1 cellular context compared by ENCODE assay signal in the genomic region with DNA sequence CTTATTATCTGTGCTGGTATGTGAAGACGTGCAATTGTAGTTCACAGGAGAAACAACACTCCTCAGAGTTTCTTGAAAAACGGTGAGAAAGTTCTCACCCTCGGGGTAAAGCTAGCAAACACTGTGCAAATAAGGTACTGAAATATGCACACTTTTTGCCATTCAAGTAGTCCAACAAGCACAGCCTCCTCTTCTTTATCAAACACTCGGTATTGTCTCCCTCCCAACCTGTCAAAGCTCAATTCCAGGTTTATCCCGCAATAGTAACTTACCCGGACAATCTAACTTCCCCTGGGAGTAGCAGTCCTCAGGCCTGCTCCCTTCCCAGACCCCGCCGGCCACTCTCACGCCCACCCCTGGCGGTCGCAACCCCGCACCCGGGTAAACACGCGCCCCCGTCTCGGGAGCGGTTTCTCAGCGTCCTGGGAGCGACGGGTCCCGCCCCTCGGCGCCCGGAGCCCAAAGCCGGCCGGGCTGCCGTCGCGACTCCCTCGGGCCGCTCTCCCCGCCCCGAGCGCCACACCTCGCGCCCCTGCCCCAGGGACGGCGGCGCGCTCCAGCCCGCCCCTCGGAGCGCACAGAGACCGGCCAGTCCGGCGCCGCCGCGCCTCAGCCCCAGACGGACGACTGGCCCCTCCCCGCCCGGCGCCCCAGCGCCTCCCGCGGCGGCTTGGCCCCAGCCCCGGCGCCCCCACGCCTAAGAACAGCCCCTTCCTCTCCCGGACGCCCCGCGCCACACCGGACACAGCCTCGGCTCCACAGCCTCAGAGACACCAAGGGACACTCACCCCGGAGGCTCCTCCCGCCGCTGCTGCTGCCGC.
TF ChIP-seq lines count a peak whose summit lies in the region.

No MANE protein-coding gene starts in this region.

TF ChIP-seq in K562, 482 proteins besides CTCF, POLR2A, EP300 and RAD21 (continued from another document):
- TF ChIP-seq TGIF2 (CRISPR knock-in tag; IDR thresholded peaks at IDR 0.05) (no peak), ZFX (CRISPR knock-in tag; IDR thresholded peaks at IDR 0.05) (peak; percentile 30; the same call in 1 of the 2 replicates), SMARCA5 (IDR thresholded peaks at IDR 0.05) (no peak), ETS2 (tag; IDR thresholded peaks at IDR 0.05; ENCODE audit: borderline replicate concordance, poor library complexity, severe bottlenecking) (no peak), CBX5 (IDR thresholded peaks at IDR 0.05; ENCODE audit: borderline replicate concordance, low read depth) (no peak), MAFF (IDR thresholded peaks at IDR 0.05; ENCODE audit: low read length) (no peak), ZFP1 (CRISPR knock-in tag; IDR thresholded peaks at IDR 0.05) (no peak), KDM1A (IDR thresholded peaks at IDR 0.05) (no peak), HDAC1 (IDR thresholded peaks at IDR 0.05) (peak in 1 of 2 experiments; percentile 19; a peak in 1 of 4 replicates), FOXJ2 (tag; IDR thresholded peaks at IDR 0.05) (no peak), GATAD2B (IDR thresholded peaks at IDR 0.05; ENCODE audit: borderline replicate concordance) (peak; percentile 46; the same call in 1 of the 2 replicates), ELF2 (CRISPR knock-in tag; IDR thresholded peaks at IDR 0.05) (no peak), ZNF778 (CRISPR knock-in tag; IDR thresholded peaks at IDR 0.05) (no peak), FOXK2 (conservative IDR thresholded peaks at IDR 0.05 in 1 of 2, IDR thresholded peaks at IDR 0.05 in 1 of 2; ENCODE audit: low read depth in 2 of 2) (peak in 1 of 2 experiments; percentile 31; a peak in 1 of 4 replicates), ZNF75A (CRISPR knock-in tag; IDR thresholded peaks at IDR 0.05) (no peak), PTTG1 (tag; IDR thresholded peaks at IDR 0.05; ENCODE audit: low read depth) (no peak), ZNF41 (CRISPR knock-in tag; conservative IDR thresholded peaks at IDR 0.05) (no peak)
- TF ChIP-seq, protein P1, sequence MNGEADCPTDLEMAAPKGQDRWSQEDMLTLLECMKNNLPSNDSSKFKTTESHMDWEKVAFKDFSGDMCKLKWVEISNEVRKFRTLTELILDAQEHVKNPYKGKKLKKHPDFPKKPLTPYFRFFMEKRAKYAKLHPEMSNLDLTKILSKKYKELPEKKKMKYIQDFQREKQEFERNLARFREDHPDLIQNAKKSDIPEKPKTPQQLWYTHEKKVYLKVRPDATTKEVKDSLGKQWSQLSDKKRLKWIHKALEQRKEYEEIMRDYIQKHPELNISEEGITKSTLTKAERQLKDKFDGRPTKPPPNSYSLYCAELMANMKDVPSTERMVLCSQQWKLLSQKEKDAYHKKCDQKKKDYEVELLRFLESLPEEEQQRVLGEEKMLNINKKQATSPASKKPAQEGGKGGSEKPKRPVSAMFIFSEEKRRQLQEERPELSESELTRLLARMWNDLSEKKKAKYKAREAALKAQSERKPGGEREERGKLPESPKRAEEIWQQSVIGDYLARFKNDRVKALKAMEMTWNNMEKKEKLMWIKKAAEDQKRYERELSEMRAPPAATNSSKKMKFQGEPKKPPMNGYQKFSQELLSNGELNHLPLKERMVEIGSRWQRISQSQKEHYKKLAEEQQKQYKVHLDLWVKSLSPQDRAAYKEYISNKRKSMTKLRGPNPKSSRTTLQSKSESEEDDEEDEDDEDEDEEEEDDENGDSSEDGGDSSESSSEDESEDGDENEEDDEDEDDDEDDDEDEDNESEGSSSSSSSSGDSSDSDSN (IDR thresholded peaks at IDR 0.05; ENCODE audit: borderline replicate concordance in 1 of 2, low read depth in 2 of 2, low read length in 2 of 2), result peak in 1 of 2 experiments; percentile 65; a peak in 1 of 4 replicates
- TF ChIP-seq, protein P2, sequence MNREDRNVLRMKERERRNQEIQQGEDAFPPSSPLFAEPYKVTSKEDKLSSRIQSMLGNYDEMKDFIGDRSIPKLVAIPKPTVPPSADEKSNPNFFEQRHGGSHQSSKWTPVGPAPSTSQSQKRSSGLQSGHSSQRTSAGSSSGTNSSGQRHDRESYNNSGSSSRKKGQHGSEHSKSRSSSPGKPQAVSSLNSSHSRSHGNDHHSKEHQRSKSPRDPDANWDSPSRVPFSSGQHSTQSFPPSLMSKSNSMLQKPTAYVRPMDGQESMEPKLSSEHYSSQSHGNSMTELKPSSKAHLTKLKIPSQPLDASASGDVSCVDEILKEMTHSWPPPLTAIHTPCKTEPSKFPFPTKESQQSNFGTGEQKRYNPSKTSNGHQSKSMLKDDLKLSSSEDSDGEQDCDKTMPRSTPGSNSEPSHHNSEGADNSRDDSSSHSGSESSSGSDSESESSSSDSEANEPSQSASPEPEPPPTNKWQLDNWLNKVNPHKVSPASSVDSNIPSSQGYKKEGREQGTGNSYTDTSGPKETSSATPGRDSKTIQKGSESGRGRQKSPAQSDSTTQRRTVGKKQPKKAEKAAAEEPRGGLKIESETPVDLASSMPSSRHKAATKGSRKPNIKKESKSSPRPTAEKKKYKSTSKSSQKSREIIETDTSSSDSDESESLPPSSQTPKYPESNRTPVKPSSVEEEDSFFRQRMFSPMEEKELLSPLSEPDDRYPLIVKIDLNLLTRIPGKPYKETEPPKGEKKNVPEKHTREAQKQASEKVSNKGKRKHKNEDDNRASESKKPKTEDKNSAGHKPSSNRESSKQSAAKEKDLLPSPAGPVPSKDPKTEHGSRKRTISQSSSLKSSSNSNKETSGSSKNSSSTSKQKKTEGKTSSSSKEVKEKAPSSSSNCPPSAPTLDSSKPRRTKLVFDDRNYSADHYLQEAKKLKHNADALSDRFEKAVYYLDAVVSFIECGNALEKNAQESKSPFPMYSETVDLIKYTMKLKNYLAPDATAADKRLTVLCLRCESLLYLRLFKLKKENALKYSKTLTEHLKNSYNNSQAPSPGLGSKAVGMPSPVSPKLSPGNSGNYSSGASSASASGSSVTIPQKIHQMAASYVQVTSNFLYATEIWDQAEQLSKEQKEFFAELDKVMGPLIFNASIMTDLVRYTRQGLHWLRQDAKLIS (CRISPR knock-in tag; IDR thresholded peaks at IDR 0.05), result no peak
- TF ChIP-seq, protein P3, sequence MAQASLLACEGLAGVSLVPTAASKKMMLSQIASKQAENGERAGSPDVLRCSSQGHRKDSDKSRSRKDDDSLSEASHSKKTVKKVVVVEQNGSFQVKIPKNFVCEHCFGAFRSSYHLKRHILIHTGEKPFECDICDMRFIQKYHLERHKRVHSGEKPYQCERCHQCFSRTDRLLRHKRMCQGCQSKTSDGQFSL (CRISPR knock-in tag; IDR thresholded peaks at IDR 0.05), result no peak
- TF ChIP-seq, protein P3 (tag; IDR thresholded peaks at IDR 0.05), result 0 out of 4 replicates have a peak, but pooled peaks of 1 of the 2 experiments have one; percentile 26
- TF ChIP-seq, protein P4, sequence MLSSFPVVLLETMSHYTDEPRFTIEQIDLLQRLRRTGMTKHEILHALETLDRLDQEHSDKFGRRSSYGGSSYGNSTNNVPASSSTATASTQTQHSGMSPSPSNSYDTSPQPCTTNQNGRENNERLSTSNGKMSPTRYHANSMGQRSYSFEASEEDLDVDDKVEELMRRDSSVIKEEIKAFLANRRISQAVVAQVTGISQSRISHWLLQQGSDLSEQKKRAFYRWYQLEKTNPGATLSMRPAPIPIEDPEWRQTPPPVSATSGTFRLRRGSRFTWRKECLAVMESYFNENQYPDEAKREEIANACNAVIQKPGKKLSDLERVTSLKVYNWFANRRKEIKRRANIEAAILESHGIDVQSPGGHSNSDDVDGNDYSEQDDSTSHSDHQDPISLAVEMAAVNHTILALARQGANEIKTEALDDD (IDR thresholded peaks at IDR 0.05), result no peak
- TF ChIP-seq, protein P5, sequence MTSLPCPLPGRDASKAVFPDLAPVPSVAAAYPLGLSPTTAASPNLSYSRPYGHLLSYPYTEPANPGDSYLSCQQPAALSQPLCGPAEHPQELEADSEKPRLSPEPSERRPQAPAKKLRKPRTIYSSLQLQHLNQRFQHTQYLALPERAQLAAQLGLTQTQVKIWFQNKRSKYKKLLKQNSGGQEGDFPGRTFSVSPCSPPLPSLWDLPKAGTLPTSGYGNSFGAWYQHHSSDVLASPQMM (CRISPR knock-in tag; IDR thresholded peaks at IDR 0.05), result no peak
- TF ChIP-seq, protein P6, sequence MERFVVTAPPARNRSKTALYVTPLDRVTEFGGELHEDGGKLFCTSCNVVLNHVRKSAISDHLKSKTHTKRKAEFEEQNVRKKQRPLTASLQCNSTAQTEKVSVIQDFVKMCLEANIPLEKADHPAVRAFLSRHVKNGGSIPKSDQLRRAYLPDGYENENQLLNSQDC (CRISPR knock-in tag; IDR thresholded peaks at IDR 0.05), result no peak
